In genomic region chr19:53962887-53963435, GRCh38 we compare ENCODE assay signal across 1 cellular context.
TF ChIP-seq lines count a peak whose summit lies in the region.

Gene CACNG8 (plus strand): TSS chr19:53962937.

TF ChIP-seq in HEK293, 187 proteins besides CTCF, POLR2A, EP300 and RAD21 (continued from another document):
- TF ChIP-seq ZBTB49 (tag by site-specific recombination; IDR thresholded peaks at IDR 0.05; ENCODE audit: low read depth) = no peak
- TF ChIP-seq WT1 (tag by site-specific recombination; IDR thresholded peaks at IDR 0.05) = no peak
- no peak for TF ChIP-seq ZNF2 (tag by site-specific recombination; IDR thresholded peaks at IDR 0.05)
